ENCODE assay signal across 9 cellular contexts in the genomic region with DNA sequence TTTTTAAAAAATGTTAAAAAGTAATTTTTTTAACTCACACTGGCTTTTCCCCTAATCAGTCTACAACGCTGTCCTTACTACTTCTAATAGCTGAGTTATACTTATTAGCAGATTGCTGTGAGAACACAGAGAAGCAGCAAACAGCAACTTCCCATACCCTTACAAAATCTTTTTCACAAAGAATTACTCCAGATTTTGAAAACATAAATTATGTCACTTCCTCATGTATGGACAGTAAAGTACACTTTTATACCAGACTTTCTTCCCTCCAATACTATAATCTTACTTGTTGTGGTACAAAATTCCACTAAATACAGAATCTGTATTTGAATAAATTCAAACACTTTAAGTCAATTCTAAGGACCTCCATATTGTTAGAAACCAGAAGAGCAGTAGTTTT.
DNase-seq lines count a peak whose midpoint lies in the region; ATAC-seq and TF ChIP-seq lines count a peak whose summit lies in the region.
"Had no signal": no experiment of that assay in that cellular context is flagged by ENCODE, and none has a peak within 500 bp of the region (broad histone marks: within the 10 kb centered on the region; RNA-seq: fewer than 3 reads in every experiment).

No MANE protein-coding gene starts in this region.

- H3K9me3 ChIP-seq in SK-N-MC (ENCODE audit: low read depth, low read length), result no peaks in the 10 kb centered on the region

- H3K36me3 ChIP-seq in SK-N-MC (ENCODE audit: insufficient read depth, low read length), result peaks cover 44% of the 10 kb centered on the region

- no peaks in the 10 kb centered on the region for H3K9me3 Mint-ChIP-seq in stimulated activated memory B cell treated with anti-CD40 and anti-IgM and Interleukin-4, amounts not matched to agents 10 μg/mL and 1 μg/mL and 100 μg/mL, for 72 hours

- H3K27ac Mint-ChIP-seq in stimulated activated memory B cell treated with anti-CD40 and anti-IgM and Interleukin-4, amounts not matched to agents 10 μg/mL and 1 μg/mL and 100 μg/mL, for 72 hours, result peak overlapping the region; percentile 90

- peak overlapping the region; percentile 91 for H3K4me3 ChIP-seq in SK-N-MC
- peak overlapping the region; percentile 97 for H3K4me3 ChIP-seq in fibroblast of pulmonary artery (replicated peaks; ENCODE audit: low read depth, low read length)

- no peaks in the 10 kb centered on the region for H3K27me3 Mint-ChIP-seq in stimulated activated memory B cell treated with anti-CD40 and anti-IgM and Interleukin-4, amounts not matched to agents 10 μg/mL and 1 μg/mL and 100 μg/mL, for 72 hours

- TF ChIP-seq CTCF in fibroblast of pulmonary artery (IDR thresholded peaks at IDR 0.05; ENCODE audit: low read length, missing control alignments), result no peak

- DNase-seq in SIG-M5 treated with dmso at 0.1 percent for 504 hours (lab: John Stamatoyannopoulos, UW; ENCODE audit: unreplicated experiment) (peak; percentile 32), SIG-M5 (lab: John Stamatoyannopoulos, UW) (no peak), SK-N-MC (ENCODE audit: low read depth, low spot score) (no peak), fibroblast of pulmonary artery (ENCODE audit: low read depth) (no peak), substantia nigra (lab: John Stamatoyannopoulos, UW) (no peak), DMS79 treated with DMSO at 0.1 percent for 48 hours (lab: John Stamatoyannopoulos, UW) (no peak)
- DNase-seq: stimulated activated naive CD4-positive, alpha-beta T cell treated with Interleukin-2 at 50 U/mL for 16 hours had no signal

- ATAC-seq in stimulated activated memory B cell treated with anti-CD40 and anti-IgM and Interleukin-4, amounts not matched to agents 10 μg/mL and 1 μg/mL and 100 μg/mL, for 72 hours, result no peak
- no peak for ATAC-seq in GM19463 (IDR thresholded peaks at IDR 0.05; ENCODE audit: unreplicated experiment)

- peak overlapping the region; percentile 96 for H3K4me3 Mint-ChIP-seq in stimulated activated memory B cell treated with anti-CD40 and anti-IgM and Interleukin-4, amounts not matched to agents 10 μg/mL and 1 μg/mL and 100 μg/mL, for 72 hours

- peak overlapping the region; percentile 91 for H3K9ac ChIP-seq in SK-N-MC (ENCODE audit: insufficient read length)

- H3K4me1 Mint-ChIP-seq in stimulated activated memory B cell treated with anti-CD40 and anti-IgM and Interleukin-4, amounts not matched to agents 10 μg/mL and 1 μg/mL and 100 μg/mL, for 72 hours, result peaks cover 29% of the 10 kb centered on the region

- H3K27ac ChIP-seq in SK-N-MC (no peak overlapping the region), substantia nigra (ENCODE audit: low read depth, low read length, poor library complexity, severe bottlenecking) (no peak overlapping the region)

- peaks cover 18% of the 10 kb centered on the region for H3K36me3 Mint-ChIP-seq in stimulated activated memory B cell treated with anti-CD40 and anti-IgM and Interleukin-4, amounts not matched to agents 10 μg/mL and 1 μg/mL and 100 μg/mL, for 72 hours
